ENCODE assay signal across 22 cellular contexts in genomic region chr3:173690542-173690941, GRCh38.
DNase-seq lines count a peak whose midpoint lies in the region; ATAC-seq, FAIRE-seq and TF ChIP-seq lines count a peak whose summit lies in the region.
"Had no signal": no experiment of that assay in that cellular context is flagged by ENCODE, and none has a peak within 500 bp of the region (broad histone marks: within the 10 kb centered on the region; RNA-seq: fewer than 3 reads in every experiment).

No MANE protein-coding gene starts in this region.

- H4K20me1 ChIP-seq in IMR-90 (ENCODE audit: insufficient read depth, low read length) = no peaks in the 10 kb centered on the region

- dilution Hi-C loops in IMR-90 (cut with HindIII; ENCODE audit: low sequenced_read_pairs, unreplicated experiment) = no loop called here

- H3K4ac ChIP-seq in IMR-90 (ENCODE audit: low read depth, low read length) = no peak overlapping the region

- H3K27ac ChIP-seq in IMR-90 (ENCODE audit: insufficient read depth, low read length) (no peak overlapping the region), kidney (ENCODE audit: low read depth in 2 of 2, low read length in 2 of 2) (peak overlapping the region; percentile 74 to 78)
- H3K27ac ChIP-seq: HL-60, tibial artery had no signal

- POLR2A ChIA-PET in IMR-90 (lab: Charles Lee; ENCODE audit: unreplicated experiment) = no interaction called here

- H3K36me3 Mint-ChIP-seq in chondrocyte (ENCODE audit: low read depth) = no peaks in the 10 kb centered on the region
- H3K36me3 Mint-ChIP-seq in stimulated activated naive B cell treated with anti-CD40 and anti-IgM and Interleukin-4, amounts not matched to agents 10 μg/mL and 1 μg/mL and 100 μg/mL, for 72 hours = no peaks in the 10 kb centered on the region
- H3K36me3 Mint-ChIP-seq: activated naive CD8-positive, alpha-beta T cell treated with anti-CD3 and anti-CD28 coated beads, Interleukin-2, amount 10 ng/mL, durations not matched to agents 7 days and 5 days; CD4-positive, alpha-beta memory T cell; stimulated activated effector memory CD8-positive, alpha-beta T cell treated with anti-CD3 and anti-CD28 coated beads, Interleukin-12 subunit alpha, Interleukin-12 subunit beta, amount 100 ng/mL, for 72 hours had no signal

- no TSS peak for BruUV-seq in IMR-90 (replicated peaks; lab: Mats Ljungman, UMichigan)

- WGBS in IMR-90 (ENCODE audit: extremely low coverage in 2 of 2, insufficient read length in 1 of 2), 2 experiments = 58% methylated on average over 4 of the region's 5 CpGs; no CpG with 5 or more reads in 1 of the 2 experiments

- DNase-seq in ACHN = peak; percentile 74
- DNase-seq in IMR-90 = peak; percentile 6
- peak; percentile 40 for DNase-seq in astrocyte of the cerebellum (ENCODE audit: low read depth)
- DNase-seq in kidney = no peak
- DNase-seq in NCI-H128 (lab: John Stamatoyannopoulos, UW; ENCODE audit: unreplicated experiment) = no peak
- DNase-seq in chondrocyte (ENCODE audit: low spot score) = no peak
- DNase-seq in stimulated activated naive B cell treated with anti-CD40 and anti-IgM and Interleukin-4, amounts not matched to agents 10 μg/mL and 1 μg/mL and 100 μg/mL, for 72 hours = no peak
- DNase-seq in amygdala (lab: John Stamatoyannopoulos, UW) = no peak
- DNase-seq: activated CD4-positive, CD25-positive, alpha-beta regulatory T cell; activated naive CD8-positive, alpha-beta T cell treated with anti-CD3 and anti-CD28 coated beads, Interleukin-2, amount 10 ng/mL, durations not matched to agents 7 days and 5 days; caudate nucleus; CD4-positive, alpha-beta memory T cell; effector CD8-positive, alpha-beta T cell; H9; left cardiac atrium; NCI-H2107; NCI-H526; retina; tibial artery had no signal

- H4K8ac ChIP-seq in IMR-90 (ENCODE audit: low read depth in 2 of 2, low read length in 2 of 2) = no peak overlapping the region

- H3K27ac Mint-ChIP-seq in chondrocyte (ENCODE audit: unreplicated experiment) = no peak overlapping the region
- no peak overlapping the region for H3K27ac Mint-ChIP-seq in stimulated activated naive B cell treated with anti-CD40 and anti-IgM and Interleukin-4, amounts not matched to agents 10 μg/mL and 1 μg/mL and 100 μg/mL, for 72 hours
- H3K27ac Mint-ChIP-seq: activated naive CD8-positive, alpha-beta T cell treated with anti-CD3 and anti-CD28 coated beads, Interleukin-2, amount 10 ng/mL, durations not matched to agents 7 days and 5 days; activated T-helper 1 cell treated with anti-CD3 and anti-CD28 coated beads, Interleukin-12 subunit alpha, Interleukin-12 subunit beta, Interleukin-2, Interleukin-4 antibody, amounts not matched to agents 30 ng/mL and 10 ng/mL and 1 ng/mL, durations not matched to agents 14 hours and 24 hours and 36 hours; CD4-positive, alpha-beta memory T cell; H9; stimulated activated effector memory CD8-positive, alpha-beta T cell treated with anti-CD3 and anti-CD28 coated beads, Interleukin-12 subunit alpha, Interleukin-12 subunit beta, amount 100 ng/mL, for 72 hours had no signal

- H3K36me3 ChIP-seq in IMR-90 (ENCODE audit: control insufficient read depth, insufficient read depth, low read length) = no peaks in the 10 kb centered on the region
- no peaks in the 10 kb centered on the region for H3K36me3 ChIP-seq in kidney (ENCODE audit: control insufficient read depth in 1 of 2, insufficient read depth in 2 of 2, low read length in 2 of 2)
- H3K36me3 ChIP-seq: tibial artery had no signal

- H3K23ac ChIP-seq in IMR-90 (ENCODE audit: low read depth, low read length) = no peak overlapping the region

- TF ChIP-seq CTCF in IMR-90 (conservative IDR thresholded peaks at IDR 0.05; ENCODE audit: low read depth, low read length) (no peak), astrocyte of the cerebellum (IDR thresholded peaks at IDR 0.05; ENCODE audit: low read depth, low read length, missing control alignments) (no peak), kidney (IDR thresholded peaks at IDR 0.05; ENCODE audit: borderline replicate concordance, extremely low read depth, insufficient read depth) (no peak), chondrocyte (IDR thresholded peaks at IDR 0.05) (no peak)

- H3K4me1 Mint-ChIP-seq in chondrocyte (ENCODE audit: low read depth) = no peaks in the 10 kb centered on the region
- H3K4me1 Mint-ChIP-seq in stimulated activated naive B cell treated with anti-CD40 and anti-IgM and Interleukin-4, amounts not matched to agents 10 μg/mL and 1 μg/mL and 100 μg/mL, for 72 hours = no peaks in the 10 kb centered on the region
- H3K4me1 Mint-ChIP-seq: activated naive CD8-positive, alpha-beta T cell treated with anti-CD3 and anti-CD28 coated beads, Interleukin-2, amount 10 ng/mL, durations not matched to agents 7 days and 5 days; CD4-positive, alpha-beta memory T cell; stimulated activated effector memory CD8-positive, alpha-beta T cell treated with anti-CD3 and anti-CD28 coated beads, Interleukin-12 subunit alpha, Interleukin-12 subunit beta, amount 100 ng/mL, for 72 hours had no signal

- no peak overlapping the region for H3K9ac ChIP-seq in IMR-90 (ENCODE audit: low read depth, low read length)
- peak overlapping the region in 1 of 2 donors; percentile 31 for H3K9ac ChIP-seq in kidney (ENCODE audit: low read length in 2 of 2)

- no peak overlapping the region for H2BK120ac ChIP-seq in IMR-90 (ENCODE audit: low read depth, low read length)

- no peak overlapping the region for H3K14ac ChIP-seq in IMR-90 (replicated peaks; ENCODE audit: low read depth, low read length)

- no peak overlapping the region for H2BK5ac ChIP-seq in IMR-90 (ENCODE audit: low read depth, low read length, poor library complexity, severe bottlenecking)

- H3K4me3 ChIP-seq in IMR-90 (ENCODE audit: insufficient read depth, low read depth, low read length) = no peak overlapping the region
- no peak overlapping the region for H3K4me3 ChIP-seq in astrocyte of the cerebellum (ENCODE audit: low read depth, low read length)
- H3K4me3 ChIP-seq in kidney (ENCODE audit: low read length in 2 of 2) = peak overlapping the region; percentile 28 to 56
- H3K4me3 ChIP-seq: tibial artery had no signal

- no peak overlapping the region for H2AK9ac ChIP-seq in IMR-90 (replicated peaks; ENCODE audit: low read depth, low read length, poor library complexity)

- H3K9me1 ChIP-seq in IMR-90 (ENCODE audit: insufficient read depth, low read length) = no peaks in the 10 kb centered on the region; the same call in 1 of the 2 replicates

- no peaks in the 10 kb centered on the region for H3K79me1 ChIP-seq in IMR-90 (ENCODE audit: low read depth in 1 of 2, low read length in 2 of 2)

- no peak overlapping the region for H2BK20ac ChIP-seq in IMR-90 (ENCODE audit: low read depth, low read length)

- no peak overlapping the region for H3K56ac ChIP-seq in IMR-90 (ENCODE audit: extremely low read depth, insufficient read depth, low read length)

- H3K4me3 Mint-ChIP-seq in chondrocyte (ENCODE audit: unreplicated experiment) = no peak overlapping the region
- H3K4me3 Mint-ChIP-seq in stimulated activated naive B cell treated with anti-CD40 and anti-IgM and Interleukin-4, amounts not matched to agents 10 μg/mL and 1 μg/mL and 100 μg/mL, for 72 hours = no peak overlapping the region
- H3K4me3 Mint-ChIP-seq: activated naive CD8-positive, alpha-beta T cell treated with anti-CD3 and anti-CD28 coated beads, Interleukin-2, amount 10 ng/mL, durations not matched to agents 7 days and 5 days; activated T-helper 1 cell treated with anti-CD3 and anti-CD28 coated beads, Interleukin-12 subunit alpha, Interleukin-12 subunit beta, Interleukin-2, Interleukin-4 antibody, amounts not matched to agents 30 ng/mL and 10 ng/mL and 1 ng/mL, durations not matched to agents 14 hours and 24 hours and 36 hours; CD4-positive, alpha-beta memory T cell; H9; stimulated activated effector memory CD8-positive, alpha-beta T cell treated with anti-CD3 and anti-CD28 coated beads, Interleukin-12 subunit alpha, Interleukin-12 subunit beta, amount 100 ng/mL, for 72 hours had no signal

- TF ChIP-seq RAD21 in IMR-90 (IDR thresholded peaks at IDR 0.05; ENCODE audit: low read length) = no peak

- no peak overlapping the region for H3K4me2 ChIP-seq in IMR-90 (ENCODE audit: low read depth, low read length)

- intact Hi-C loops in IMR-90 (cut with micrococcal nuclease) (no loop called here), kidney (cut with DNase I) (no loop called here)

- H4K91ac ChIP-seq in IMR-90 (ENCODE audit: insufficient read depth, low read depth, low read length) = no peak overlapping the region

- H3K9me3 ChIP-seq in IMR-90 (ENCODE audit: control insufficient read depth, insufficient read depth, low read length) (no peaks in the 10 kb centered on the region), kidney (ENCODE audit: control insufficient read depth in 1 of 2, low read length in 2 of 2) (no peaks in the 10 kb centered on the region)
- H3K9me3 ChIP-seq: tibial artery had no signal

- TF ChIP-seq POLR2A in IMR-90 (IDR thresholded peaks at IDR 0.05; ENCODE audit: low read depth, low read length) = no peak

- no peak for ATAC-seq in IMR-90 (ENCODE audit: low read depth)
- ATAC-seq in stimulated activated naive B cell treated with anti-CD40 and anti-IgM and Interleukin-4, amounts not matched to agents 10 μg/mL and 1 μg/mL and 100 μg/mL, for 72 hours (replicated peaks) = no peak
- ATAC-seq: left cardiac atrium; stimulated activated effector memory CD8-positive, alpha-beta T cell treated with anti-CD3 and anti-CD28 coated beads, Interleukin-12 subunit alpha, Interleukin-12 subunit beta, amount 100 ng/mL, for 72 hours had no signal

- H3K27me3 ChIP-seq in IMR-90 (ENCODE audit: control insufficient read depth, insufficient read depth, low read length) = no peaks in the 10 kb centered on the region
- H3K27me3 ChIP-seq: tibial artery had no signal

- H2BK15ac ChIP-seq in IMR-90 (ENCODE audit: low read depth, low read length) = no peak overlapping the region

- CTCF ChIA-PET in IMR-90 (lab: Yijun Ruan, JAX) = interaction anchor here (1.4 kb wide), 1 partner anchor 27 kb away, joined by 3 read pairs; no protein-coding TSS in a partner anchor

- no peaks in the 10 kb centered on the region for H3K9me3 Mint-ChIP-seq in chondrocyte (ENCODE audit: low read depth)
- H3K9me3 Mint-ChIP-seq in stimulated activated naive B cell treated with anti-CD40 and anti-IgM and Interleukin-4, amounts not matched to agents 10 μg/mL and 1 μg/mL and 100 μg/mL, for 72 hours = no peaks in the 10 kb centered on the region
- H3K9me3 Mint-ChIP-seq: activated naive CD8-positive, alpha-beta T cell treated with anti-CD3 and anti-CD28 coated beads, Interleukin-2, amount 10 ng/mL, durations not matched to agents 7 days and 5 days; activated T-helper 1 cell treated with anti-CD3 and anti-CD28 coated beads, Interleukin-12 subunit alpha, Interleukin-12 subunit beta, Interleukin-2, Interleukin-4 antibody, amounts not matched to agents 30 ng/mL and 10 ng/mL and 1 ng/mL, durations not matched to agents 14 hours and 24 hours and 36 hours; H9 had no signal

- no peak overlapping the region for H2AK5ac ChIP-seq in IMR-90 (ENCODE audit: low read depth, low read length)

- no peak overlapping the region for H3K18ac ChIP-seq in IMR-90 (ENCODE audit: low read depth, low read length)

- no peak overlapping the region for H2AFZ ChIP-seq in IMR-90 (replicated peaks; ENCODE audit: low read length, poor library complexity)

- no peak overlapping the region for H4K5ac ChIP-seq in IMR-90 (ENCODE audit: low read depth, low read length)

- no peaks in the 10 kb centered on the region for H3K4me1 ChIP-seq in IMR-90 (ENCODE audit: control insufficient read depth, insufficient read depth, low read length)
- peaks cover 5 to 27% of the 10 kb centered on the region in 2 donors for H3K4me1 ChIP-seq in kidney (ENCODE audit: control insufficient read depth in 1 of 2, insufficient read depth in 1 of 2, low read depth in 1 of 2, low read length in 2 of 2)

- H3K27me3 Mint-ChIP-seq in chondrocyte (ENCODE audit: low read depth) = no peaks in the 10 kb centered on the region
- no peaks in the 10 kb centered on the region for H3K27me3 Mint-ChIP-seq in stimulated activated naive B cell treated with anti-CD40 and anti-IgM and Interleukin-4, amounts not matched to agents 10 μg/mL and 1 μg/mL and 100 μg/mL, for 72 hours
- H3K27me3 Mint-ChIP-seq: activated naive CD8-positive, alpha-beta T cell treated with anti-CD3 and anti-CD28 coated beads, Interleukin-2, amount 10 ng/mL, durations not matched to agents 7 days and 5 days; CD4-positive, alpha-beta memory T cell had no signal

- peak; percentile 80 for FAIRE-seq in kidney (lab: Jason Lieb, UNC)

- in situ Hi-C loops in ACHN (cut with HindIII; ENCODE audit: low pct_ligation_motif_present, low pct_unique_long_range_greater_than_20kb, low sequenced_read_pairs) = no loop called here
- in situ Hi-C loops in IMR-90 (cut with MboI; ENCODE audit: low sequenced_read_pairs) = no loop called here
- in situ Hi-C loops in astrocyte of the cerebellum (cut with HindIII; ENCODE audit: low sequenced_read_pairs) = no loop called here

Comparison
In these comparisons a context has a peak if more than half of its experiments do, and no peak if none do; other contexts are left out.
1. DNase-seq: peak in ACHN (single experiment), IMR-90 (single experiment) and astrocyte of the cerebellum (single experiment); none in kidney (single experiment), NCI-H128 (single experiment), chondrocyte (single experiment), stimulated activated naive B cell treated with anti-CD40 and anti-IgM and Interleukin-4, amounts not matched to agents 10 μg/mL and 1 μg/mL and 100 μg/mL, for 72 hours (single experiment) and amygdala (0 of 56).
2. H3K4me3 ChIP-seq: peak in kidney (2 of 2); none in IMR-90 (single experiment) and astrocyte of the cerebellum (single experiment).